ENCODE assay signal across 8 cellular contexts in the genomic region with DNA sequence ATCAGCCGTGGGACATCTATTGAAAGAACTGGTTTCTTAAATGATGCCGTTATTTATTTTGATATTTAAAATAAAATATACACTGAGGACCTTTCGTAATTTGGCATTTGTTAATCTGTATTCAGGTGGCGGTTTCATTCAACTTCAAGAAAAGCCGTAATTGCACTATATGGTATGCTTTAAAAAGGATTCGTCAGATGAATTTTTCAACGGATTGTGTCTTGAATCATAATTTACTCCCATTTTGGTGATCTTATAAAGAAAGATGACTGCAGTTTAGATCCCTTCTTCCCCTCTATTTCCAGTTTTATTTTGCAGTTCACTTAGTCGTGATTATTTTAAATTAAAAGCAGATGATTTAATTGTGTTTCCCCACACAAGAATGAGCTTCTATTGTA. TPM values are rescaled to one million over a fixed set of nuclear protein-coding genes. Genes with fewer than 3 reads are reported as not detected.
DNase-seq lines count a peak whose midpoint lies in the region; ATAC-seq and TF ChIP-seq lines count a peak whose summit lies in the region.

No MANE protein-coding gene starts in this region.

- no peak overlapping the region for H3K27ac ChIP-seq in RWPE2 (ENCODE audit: poor library complexity, severe bottlenecking)
- no peak overlapping the region for H3K27ac ChIP-seq in esophagus (ENCODE audit: low read depth in 2 of 2, low read length in 1 of 2)

- H3K36me3 ChIP-seq in RWPE2 (ENCODE audit: low read depth) = no peaks in the 10 kb centered on the region
- H3K36me3 ChIP-seq in esophagus (ENCODE audit: control insufficient read depth in 2 of 2, insufficient read depth in 2 of 2, low read length in 1 of 2) = no peaks in the 10 kb centered on the region

- H3K27ac Mint-ChIP-seq in progenitor cell of endocrine pancreas = peak overlapping the region; percentile 96

- H3K27me3 ChIP-seq in RWPE2 (ENCODE audit: insufficient read depth, poor library complexity, severe bottlenecking) = peaks cover 78% of the 10 kb centered on the region
- H3K27me3 ChIP-seq in esophagus (ENCODE audit: control insufficient read depth in 1 of 2, insufficient read depth in 2 of 2, low read length in 2 of 2) = no peaks in the 10 kb centered on the region

- TF ChIP-seq CTCF in GM12865 (IDR thresholded peaks at IDR 0.05; ENCODE audit: insufficient read depth, low read depth, low read length, missing control alignments) (no peak), RWPE2 (IDR thresholded peaks at IDR 0.05; ENCODE audit: poor library complexity, severe bottlenecking) (no peak), progenitor cell of endocrine pancreas (IDR thresholded peaks at IDR 0.05; ENCODE audit: unreplicated experiment) (no peak)

- peaks cover 5% of the 10 kb centered on the region for H3K27me3 Mint-ChIP-seq in progenitor cell of endocrine pancreas

- H3K9me3 ChIP-seq in RWPE2 (ENCODE audit: severe bottlenecking) (no peaks in the 10 kb centered on the region), esophagus (ENCODE audit: control insufficient read depth in 2 of 2, insufficient read depth in 1 of 2, low read depth in 1 of 2, low read length in 1 of 2) (no peaks in the 10 kb centered on the region)

- no peak for DNase-seq in GM12865 (ENCODE audit: low read depth)
- no peak for DNase-seq in RWPE2 (ENCODE audit: low spot score)
- DNase-seq in progenitor cell of endocrine pancreas (ENCODE audit: low spot score, unreplicated experiment) = no peak
- no peak for DNase-seq in C1 segment of cervical spinal cord (lab: John Stamatoyannopoulos, UW)
- no peak for DNase-seq in ecto neural progenitor cell (ENCODE audit: low spot score)

- peak overlapping the region; percentile 98 for H3K4me3 Mint-ChIP-seq in progenitor cell of endocrine pancreas (ENCODE audit: low read depth)

- H3K4me1 ChIP-seq in RWPE2 (ENCODE audit: insufficient read depth, poor library complexity, severe bottlenecking) (no peaks in the 10 kb centered on the region), esophagus (ENCODE audit: control insufficient read depth in 2 of 2, insufficient read depth in 2 of 2, low read length in 1 of 2) (no peaks in the 10 kb centered on the region)

- ATAC-seq in RWPE2 (ENCODE audit: low read depth) = no peak
- ATAC-seq in HG02588 (IDR thresholded peaks at IDR 0.05; ENCODE audit: unreplicated experiment) = no peak
- no peak for ATAC-seq in HG02870 (IDR thresholded peaks at IDR 0.05; ENCODE audit: unreplicated experiment)

- H3K4me3 ChIP-seq in GM12865 (ENCODE audit: low read depth, low read length) (peak overlapping the region; percentile 71), RWPE2 (ENCODE audit: severe bottlenecking) (peak overlapping the region; percentile 50), esophagus (ENCODE audit: low read depth in 1 of 2, low read length in 2 of 2) (peak overlapping the region; percentile 71 to 80)

- H3K4me1 Mint-ChIP-seq in progenitor cell of endocrine pancreas (ENCODE audit: low read depth) = peaks cover 7% of the 10 kb centered on the region

- no peaks in the 10 kb centered on the region for H3K36me3 Mint-ChIP-seq in progenitor cell of endocrine pancreas (ENCODE audit: insufficient read depth)

- 20 to 26% methylated on average over 8 of the region's 8 CpGs for WGBS in esophagus, 2 donors

- H3K9me3 Mint-ChIP-seq in progenitor cell of endocrine pancreas (ENCODE audit: low read depth) = no peaks in the 10 kb centered on the region

RNA-seq across cellular contexts. Expression of a gene that starts 0.8 kb away (rescaled TPM):
- polyA plus RNA-seq in esophagus = not detected
- total RNA-seq in progenitor cell of endocrine pancreas = 2.1 and 2.9 TPM in 2 replicates

RNA-seq across cellular contexts. Expression of a gene that starts 27.6 kb away (rescaled TPM):
- 10 to 100 TPM; 15.7 to 16.6 TPM for polyA plus RNA-seq in esophagus
- total RNA-seq in progenitor cell of endocrine pancreas = 28.4 and 31.5 TPM in 2 replicates
